8 cellular contexts compared by ENCODE assay signal in the genomic region with DNA sequence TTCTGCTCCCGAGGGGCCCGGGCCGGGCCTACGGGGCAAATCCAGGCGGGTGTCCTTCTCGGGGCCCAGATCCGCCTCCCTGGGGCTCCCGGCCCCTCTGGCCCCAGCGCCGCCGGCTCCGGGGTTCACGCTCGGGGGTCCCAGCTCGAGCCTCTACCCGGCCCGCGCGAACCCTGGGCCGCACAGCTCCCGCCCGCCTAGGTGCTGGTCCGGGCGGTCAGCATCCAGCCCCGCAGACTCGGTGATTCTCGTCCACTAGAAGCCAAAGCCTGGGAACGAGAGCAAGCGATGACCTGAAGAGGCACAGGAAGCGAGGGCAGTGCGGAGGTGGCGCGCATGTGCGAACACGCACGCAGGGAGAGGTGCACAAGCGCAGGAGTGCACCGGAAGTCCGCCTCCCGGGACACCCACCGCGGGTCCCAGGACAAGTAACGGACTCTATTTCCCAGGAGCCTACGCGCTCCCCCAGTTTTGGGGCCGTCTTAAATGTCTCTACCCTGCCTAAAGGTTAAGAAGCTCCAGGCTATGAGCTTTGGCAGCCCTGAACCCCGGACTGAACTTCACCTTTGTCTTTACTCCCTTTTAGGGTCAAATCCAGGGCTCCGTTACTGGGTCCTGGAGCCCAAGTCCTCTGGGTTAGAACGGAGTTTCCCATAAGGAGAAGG. TPM values are rescaled to one million over a fixed set of nuclear protein-coding genes. Genes with fewer than 3 reads are reported as not detected.
DNase-seq lines count a peak whose midpoint lies in the region; ATAC-seq and TF ChIP-seq lines count a peak whose summit lies in the region.
"Not testable (repeated sequence)": the region's sequence is repeated elsewhere in the genome, so short reads cannot be mapped to it uniquely, and the experiment has no call there.

A gene (minus strand): TSS at position 321 of the 665 bp plus-strand sequence. CDS start 44,803 bp downstream, outside the sequence.

- H3K4me3 Mint-ChIP-seq in natural killer cell treated with Interleukin-12 subunit alpha and Interleukin-12 subunit beta and Interleukin-15 and Interleukin-18, amount 100 ng/mL, for 72 hours = peak within 1 kb of the TSS; percentile 93

- not testable (repeated sequence) for TF ChIP-seq CTCF in fibroblast of mammary gland (conservative IDR thresholded peaks at IDR 0.05; ENCODE audit: control insufficient read depth, insufficient read depth, low read depth, low read length)

- H3K9me3 Mint-ChIP-seq in natural killer cell treated with Interleukin-12 subunit alpha and Interleukin-12 subunit beta and Interleukin-15 and Interleukin-18, amount 100 ng/mL, for 72 hours = not testable (repeated sequence)

- ATAC-seq in natural killer cell treated with Interleukin-12 subunit alpha and Interleukin-12 subunit beta and Interleukin-15 and Interleukin-18, amount 100 ng/mL, for 72 hours = peak; percentile 100

- peak within 1 kb of the TSS; percentile 66 to 87 for H3K27ac Mint-ChIP-seq in natural killer cell treated with Interleukin-12 subunit alpha and Interleukin-12 subunit beta and Interleukin-15 and Interleukin-18, amount 100 ng/mL, for 72 hours

- peak within 1 kb of the TSS; percentile 64 for H3K4me3 ChIP-seq in fibroblast of mammary gland (ENCODE audit: control insufficient read depth, low read depth, low read length)

- DNase-seq in Daoy (ENCODE audit: low read depth) = peak; percentile 94
- peak; percentile 62 for DNase-seq in GOT3 (lab: John Stamatoyannopoulos, UW)
- DNase-seq in LHCN-M2 (ENCODE audit: low read depth) = peak; percentile 94
- DNase-seq in RPMI8226 = peak; percentile 97
- DNase-seq in activated T-helper 1 cell treated with anti-CD3 and anti-CD28 coated beads, Interleukin-2, amount 50 U/mL, for 16 hours (ENCODE audit: low read depth in 1 of 2, low spot score in 1 of 2) = peak; percentile 69 to 76
- peak; percentile 81 for DNase-seq in fibroblast of mammary gland (ENCODE audit: low read depth)
- peak; percentile 94 for DNase-seq in natural killer cell treated with Interleukin-12 subunit alpha and Interleukin-12 subunit beta and Interleukin-15 and Interleukin-18, amount 100 ng/mL, for 72 hours (ENCODE audit: low spot score)
- DNase-seq in stimulated activated naive CD4-positive, alpha-beta T cell treated with Interleukin-2 at 50 U/mL for 16 hours (lab: John Stamatoyannopoulos, UW) = peak; percentile 87

- not testable (repeated sequence) for H3K36me3 Mint-ChIP-seq in natural killer cell treated with Interleukin-12 subunit alpha and Interleukin-12 subunit beta and Interleukin-15 and Interleukin-18, amount 100 ng/mL, for 72 hours

- H3K27me3 Mint-ChIP-seq in natural killer cell treated with Interleukin-12 subunit alpha and Interleukin-12 subunit beta and Interleukin-15 and Interleukin-18, amount 100 ng/mL, for 72 hours = not testable (repeated sequence)

- not testable (repeated sequence) for H3K4me1 Mint-ChIP-seq in natural killer cell treated with Interleukin-12 subunit alpha and Interleukin-12 subunit beta and Interleukin-15 and Interleukin-18, amount 100 ng/mL, for 72 hours (ENCODE audit: low read depth in 2 of 2)

RNA-seq across cellular contexts. Expression of the gene that starts here (rescaled TPM):
- 1.6 and 2.9 TPM in 2 replicates for total RNA-seq in Daoy (2014; rRNA removed; shearing (Covaris generic))
- total RNA-seq in LHCN-M2 (2014; rRNA removed) = 12.2 and 16.6 TPM in 2 replicates
- 30.5 TPM for polyA plus RNA-seq in LHCN-M2 (2012)
- 100 to 1,000 TPM in 1 of 2 donors, 10 to 100 TPM in 1; 95.9 to 107 TPM for total RNA-seq in natural killer cell treated with Interleukin-12 subunit alpha and Interleukin-12 subunit beta and Interleukin-15 and Interleukin-18, amount 100 ng/mL, for 72 hours

Comparison
In these comparisons a context has a peak if more than half of its experiments do, and no peak if none do; other contexts are left out.
1. Peak in every context shown above with its lines: DNase-seq, ATAC-seq and H3K4me3 ChIP-seq.